Comparison of ENCODE assay signal across 33 cellular contexts in the genomic region with DNA sequence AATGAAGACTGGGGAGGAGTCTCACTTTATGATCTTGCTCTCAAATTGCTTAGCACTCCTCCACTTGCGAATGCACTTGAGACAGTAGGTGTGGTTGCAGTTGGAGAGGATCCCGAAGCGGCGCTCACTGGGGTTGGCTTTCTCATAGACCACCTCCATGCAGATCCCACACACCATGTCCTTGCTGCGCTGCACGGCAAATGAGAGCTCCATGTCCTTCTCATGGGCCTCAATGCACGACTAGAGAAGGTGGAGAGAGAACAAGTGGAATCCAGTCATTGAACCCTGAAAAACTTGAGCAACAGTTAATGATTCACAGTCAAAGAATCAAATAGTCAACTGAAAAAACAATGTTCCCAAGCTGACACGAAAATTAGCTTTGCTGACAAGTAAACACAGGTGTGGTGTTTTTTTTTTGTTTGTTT. TPM values are rescaled to one million over a fixed set of nuclear protein-coding genes. Genes with fewer than 3 reads are reported as not detected.
A peak's percentile ranks its signal among the peaks of the same experiment; 100 is the strongest.
DNase-seq lines count a peak whose midpoint lies in the region; ATAC-seq and TF ChIP-seq lines count a peak whose summit lies in the region.
"Had no signal": no experiment of that assay in that cellular context is flagged by ENCODE, and none has a peak within 500 bp of the region (broad histone marks: within the 10 kb centered on the region; RNA-seq: fewer than 3 reads in every experiment).

No MANE protein-coding gene starts in this region.

- H3K4me3 ChIP-seq in mucosa of descending colon (no peak overlapping the region), upper lobe of right lung (no peak overlapping the region)
- H3K4me3 ChIP-seq: A549, breast epithelium, SK-N-MC, spleen had no signal

- peaks cover 13% of the 10 kb centered on the region for H3K36me3 Mint-ChIP-seq in activated naive CD8-positive, alpha-beta T cell
- H3K36me3 Mint-ChIP-seq in activated naive CD8-positive, alpha-beta T cell treated with anti-CD3 and anti-CD28 coated beads, Interleukin-2, amount 50 U/mL, for 24 hours (ENCODE audit: low read depth), result peaks cover 48% of the 10 kb centered on the region

- no peaks in the 10 kb centered on the region for H3K27me3 ChIP-seq in upper lobe of right lung
- H3K27me3 ChIP-seq: breast epithelium, spleen had no signal

- TF ChIP-seq CTCF in mucosa of descending colon (IDR thresholded peaks at IDR 0.05), result no peak
- no peak for TF ChIP-seq CTCF in upper lobe of right lung (IDR thresholded peaks at IDR 0.05)

- H3K27ac Mint-ChIP-seq in activated naive CD8-positive, alpha-beta T cell, result peak overlapping the region; percentile 61
- no peak overlapping the region for H3K27ac Mint-ChIP-seq in activated naive CD8-positive, alpha-beta T cell treated with anti-CD3 and anti-CD28 coated beads, Interleukin-2, amount 50 U/mL, for 24 hours
- H3K27ac Mint-ChIP-seq: activated T-helper 17 cell treated with anti-CD3 and anti-CD28 coated beads, Interleukin-2, amount 50 U/mL, for 72 hours; HFFc6; T-helper 1 cell treated with Interleukin-12 subunit alpha and Interleukin-12 subunit beta and Interleukin-4 antibody, amounts not matched to agents 30 μg/mL and 1 μg/mL, for 36 hours had no signal

- H3K27ac ChIP-seq in upper lobe of right lung, result no peak overlapping the region
- H3K27ac ChIP-seq: A549, breast epithelium, epithelial cell of prostate, HL-60, parathyroid adenoma, SK-N-MC, spleen had no signal

- no peak for DNase-seq in activated naive CD8-positive, alpha-beta T cell treated with anti-CD3 and anti-CD28 coated beads, Interleukin-2, amount 50 U/mL, for 24 hours
- DNase-seq in kidney glomerular epithelial cell (lab: John Stamatoyannopoulos, UW) (peak; percentile 27), mucosa of descending colon (peak in 2 of 3 donors; percentile 60 to 65), upper lobe of right lung (no peak), GDM1 (lab: John Stamatoyannopoulos, UW) (no peak)
- DNase-seq: activated naive CD4-positive, alpha-beta T cell treated with anti-CD3 and anti-CD28 coated beads, Interleukin-2, amount 50 U/mL, for 16 hours; Calu3; DND-41; HFFc6; islet precursor cell; Karpas-422; mammary epithelial cell; NCI-H1417; NCI-H2029; NCI-H510A treated with DMSO at 0.1 percent for 48 hours; PC-3; spleen; stimulated activated CD4-positive, alpha-beta T cell treated with anti-CD3 and anti-CD28 coated beads, Interleukin-2, amount 100 ng/mL, for 24 hours; stimulated activated naive CD8-positive, alpha-beta T cell treated with anti-CD3 and anti-CD28 coated beads, Interleukin-15, Interleukin-2, amounts not matched to agents 100 U/mL and 50 U/mL, for 24 hours had no signal

- peaks cover 47% of the 10 kb centered on the region for H3K4me1 ChIP-seq in mucosa of descending colon (ENCODE audit: low read depth)
- no peaks in the 10 kb centered on the region for H3K4me1 ChIP-seq in upper lobe of right lung
- H3K4me1 ChIP-seq: A549, breast epithelium had no signal

- no peak overlapping the region for H3K4me3 Mint-ChIP-seq in activated naive CD8-positive, alpha-beta T cell
- no peak overlapping the region for H3K4me3 Mint-ChIP-seq in activated naive CD8-positive, alpha-beta T cell treated with anti-CD3 and anti-CD28 coated beads, Interleukin-2, amount 50 U/mL, for 24 hours
- H3K4me3 Mint-ChIP-seq: activated T-helper 17 cell treated with anti-CD3 and anti-CD28 coated beads, Interleukin-2, amount 50 U/mL, for 72 hours; HFFc6; neural crest cell; T-helper 1 cell treated with Interleukin-12 subunit alpha and Interleukin-12 subunit beta and Interleukin-4 antibody, amounts not matched to agents 30 μg/mL and 1 μg/mL, for 36 hours had no signal

- peaks cover 29% of the 10 kb centered on the region for H3K4me1 Mint-ChIP-seq in activated naive CD8-positive, alpha-beta T cell (ENCODE audit: low read depth)
- peaks cover 19% of the 10 kb centered on the region for H3K4me1 Mint-ChIP-seq in activated naive CD8-positive, alpha-beta T cell treated with anti-CD3 and anti-CD28 coated beads, Interleukin-2, amount 50 U/mL, for 24 hours

- no peaks in the 10 kb centered on the region for H3K27me3 Mint-ChIP-seq in activated naive CD8-positive, alpha-beta T cell
- no peaks in the 10 kb centered on the region for H3K27me3 Mint-ChIP-seq in activated naive CD8-positive, alpha-beta T cell treated with anti-CD3 and anti-CD28 coated beads, Interleukin-2, amount 50 U/mL, for 24 hours
- H3K27me3 Mint-ChIP-seq: activated T-helper 17 cell treated with anti-CD3 and anti-CD28 coated beads, Interleukin-2, amount 50 U/mL, for 72 hours had no signal

- H3K36me3 ChIP-seq in mucosa of descending colon (ENCODE audit: low read depth), result peaks cover 17% of the 10 kb centered on the region
- peaks cover 89% of the 10 kb centered on the region for H3K36me3 ChIP-seq in upper lobe of right lung

- ATAC-seq in activated naive CD8-positive, alpha-beta T cell treated with anti-CD3 and anti-CD28 coated beads, Interleukin-2, amount 50 U/mL, for 24 hours, result no peak
- peak; percentile 59 for ATAC-seq in mucosa of descending colon
- peak; percentile 56 for ATAC-seq in upper lobe of right lung
- no peak for ATAC-seq in GM18498 (IDR thresholded peaks at IDR 0.05; ENCODE audit: unreplicated experiment)
- ATAC-seq in HG03159 (IDR thresholded peaks at IDR 0.05; ENCODE audit: unreplicated experiment), result no peak
- ATAC-seq: A549; activated T-helper 17 cell treated with anti-CD3 and anti-CD28 coated beads, Interleukin-2, amount 50 U/mL, for 72 hours; PC-3; right cardiac atrium; stimulated activated naive CD8-positive, alpha-beta T cell treated with anti-CD3 and anti-CD28 coated beads, Interleukin-15, Interleukin-2, amounts not matched to agents 100 U/mL and 50 U/mL, for 24 hours had no signal

- no peaks in the 10 kb centered on the region for H3K9me3 ChIP-seq in mucosa of descending colon
- H3K9me3 ChIP-seq in upper lobe of right lung, result no peaks in the 10 kb centered on the region
- H3K9me3 ChIP-seq: A549, breast epithelium, spleen had no signal

- intact Hi-C loops in mucosa of descending colon (cut with DNase I, micrococcal nuclease), result no loop called here
- intact Hi-C loops in upper lobe of right lung (cut with DNase I), result no loop called here

- H3K9me3 Mint-ChIP-seq in activated naive CD8-positive, alpha-beta T cell (ENCODE audit: low read depth), result no peaks in the 10 kb centered on the region
- no peaks in the 10 kb centered on the region for H3K9me3 Mint-ChIP-seq in activated naive CD8-positive, alpha-beta T cell treated with anti-CD3 and anti-CD28 coated beads, Interleukin-2, amount 50 U/mL, for 24 hours
- H3K9me3 Mint-ChIP-seq: activated T-helper 17 cell treated with anti-CD3 and anti-CD28 coated beads, Interleukin-2, amount 50 U/mL, for 72 hours; HFFc6; neural crest cell; T-helper 1 cell treated with Interleukin-12 subunit alpha and Interleukin-12 subunit beta and Interleukin-4 antibody, amounts not matched to agents 30 μg/mL and 1 μg/mL, for 36 hours had no signal

RNA-seq across cellular contexts. Expression of gene MKRN1, which starts 22.7 kb away (rescaled TPM):
- total RNA-seq in mucosa of descending colon, result 100 to 1,000 TPM; 169 to 263 (median 188) TPM
- 84.4 TPM for total RNA-seq in upper lobe of right lung

RNA-seq across cellular contexts. Expression of gene RAB19, which starts 52.8 kb away (rescaled TPM):
- 10 to 100 TPM in 2 of 3 donors, 1 to 10 TPM in 1; 7.3 to 22.0 (median 21.5) TPM for total RNA-seq in mucosa of descending colon
- 2.9 TPM for total RNA-seq in upper lobe of right lung
- total RNA-seq: HFFc6, neural crest cell, right cardiac atrium, temporal lobe had no signal

RNA-seq across cellular contexts. Expression of gene SLC37A3, which starts 58.3 kb away (rescaled TPM):
- total RNA-seq in mucosa of descending colon (10 to 100 TPM; 49.0 to 68.6 (median 55.8) TPM), upper lobe of right lung (35.2 TPM)

Comparison
In these comparisons a context has a peak if more than half of its experiments do, and no peak if none do; other contexts are left out.
1. ATAC-seq: peak in mucosa of descending colon (single experiment) and upper lobe of right lung (single experiment); none in activated naive CD8-positive, alpha-beta T cell treated with anti-CD3 and anti-CD28 coated beads, Interleukin-2, amount 50 U/mL, for 24 hours (single experiment), GM18498 (single experiment) and HG03159 (single experiment).
2. DNase-seq: peak in kidney glomerular epithelial cell (single experiment) and mucosa of descending colon (2 of 3); none in activated naive CD8-positive, alpha-beta T cell treated with anti-CD3 and anti-CD28 coated beads, Interleukin-2, amount 50 U/mL, for 24 hours (single experiment), upper lobe of right lung (single experiment) and GDM1 (single experiment).